Comparison of ENCODE assay signal across 1 cellular context in the genomic region with DNA sequence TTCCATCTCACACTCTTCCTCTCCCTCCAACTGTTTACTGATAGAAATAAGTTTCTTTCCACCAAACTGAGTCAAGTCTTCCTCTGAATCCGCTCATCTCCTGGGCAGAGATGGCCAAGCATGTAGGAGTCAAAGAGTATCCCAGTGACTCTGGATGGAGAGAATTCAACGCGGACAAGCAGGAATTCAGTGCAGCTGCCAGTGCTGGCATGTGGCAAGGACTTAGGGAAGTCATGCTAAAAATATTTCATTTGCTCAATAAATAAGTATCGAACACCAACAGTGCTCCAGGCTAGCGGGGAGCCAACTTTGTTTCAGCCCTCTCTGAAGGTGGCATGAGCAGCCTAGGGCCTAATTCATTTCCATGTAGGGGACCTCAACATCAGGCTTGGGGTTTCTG.
TF ChIP-seq lines count a peak whose summit lies in the region.

No MANE protein-coding gene starts in this region.

TF ChIP-seq in GM23338, 12 proteins besides CTCF, POLR2A, EP300 and RAD21 (continued from another document):
- TF ChIP-seq, protein P1, sequence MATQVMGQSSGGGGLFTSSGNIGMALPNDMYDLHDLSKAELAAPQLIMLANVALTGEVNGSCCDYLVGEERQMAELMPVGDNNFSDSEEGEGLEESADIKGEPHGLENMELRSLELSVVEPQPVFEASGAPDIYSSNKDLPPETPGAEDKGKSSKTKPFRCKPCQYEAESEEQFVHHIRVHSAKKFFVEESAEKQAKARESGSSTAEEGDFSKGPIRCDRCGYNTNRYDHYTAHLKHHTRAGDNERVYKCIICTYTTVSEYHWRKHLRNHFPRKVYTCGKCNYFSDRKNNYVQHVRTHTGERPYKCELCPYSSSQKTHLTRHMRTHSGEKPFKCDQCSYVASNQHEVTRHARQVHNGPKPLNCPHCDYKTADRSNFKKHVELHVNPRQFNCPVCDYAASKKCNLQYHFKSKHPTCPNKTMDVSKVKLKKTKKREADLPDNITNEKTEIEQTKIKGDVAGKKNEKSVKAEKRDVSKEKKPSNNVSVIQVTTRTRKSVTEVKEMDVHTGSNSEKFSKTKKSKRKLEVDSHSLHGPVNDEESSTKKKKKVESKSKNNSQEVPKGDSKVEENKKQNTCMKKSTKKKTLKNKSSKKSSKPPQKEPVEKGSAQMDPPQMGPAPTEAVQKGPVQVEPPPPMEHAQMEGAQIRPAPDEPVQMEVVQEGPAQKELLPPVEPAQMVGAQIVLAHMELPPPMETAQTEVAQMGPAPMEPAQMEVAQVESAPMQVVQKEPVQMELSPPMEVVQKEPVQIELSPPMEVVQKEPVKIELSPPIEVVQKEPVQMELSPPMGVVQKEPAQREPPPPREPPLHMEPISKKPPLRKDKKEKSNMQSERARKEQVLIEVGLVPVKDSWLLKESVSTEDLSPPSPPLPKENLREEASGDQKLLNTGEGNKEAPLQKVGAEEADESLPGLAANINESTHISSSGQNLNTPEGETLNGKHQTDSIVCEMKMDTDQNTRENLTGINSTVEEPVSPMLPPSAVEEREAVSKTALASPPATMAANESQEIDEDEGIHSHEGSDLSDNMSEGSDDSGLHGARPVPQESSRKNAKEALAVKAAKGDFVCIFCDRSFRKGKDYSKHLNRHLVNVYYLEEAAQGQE (IDR thresholded peaks at IDR 0.05; ENCODE audit: unreplicated experiment), result no peak
- TF ChIP-seq, protein P2, sequence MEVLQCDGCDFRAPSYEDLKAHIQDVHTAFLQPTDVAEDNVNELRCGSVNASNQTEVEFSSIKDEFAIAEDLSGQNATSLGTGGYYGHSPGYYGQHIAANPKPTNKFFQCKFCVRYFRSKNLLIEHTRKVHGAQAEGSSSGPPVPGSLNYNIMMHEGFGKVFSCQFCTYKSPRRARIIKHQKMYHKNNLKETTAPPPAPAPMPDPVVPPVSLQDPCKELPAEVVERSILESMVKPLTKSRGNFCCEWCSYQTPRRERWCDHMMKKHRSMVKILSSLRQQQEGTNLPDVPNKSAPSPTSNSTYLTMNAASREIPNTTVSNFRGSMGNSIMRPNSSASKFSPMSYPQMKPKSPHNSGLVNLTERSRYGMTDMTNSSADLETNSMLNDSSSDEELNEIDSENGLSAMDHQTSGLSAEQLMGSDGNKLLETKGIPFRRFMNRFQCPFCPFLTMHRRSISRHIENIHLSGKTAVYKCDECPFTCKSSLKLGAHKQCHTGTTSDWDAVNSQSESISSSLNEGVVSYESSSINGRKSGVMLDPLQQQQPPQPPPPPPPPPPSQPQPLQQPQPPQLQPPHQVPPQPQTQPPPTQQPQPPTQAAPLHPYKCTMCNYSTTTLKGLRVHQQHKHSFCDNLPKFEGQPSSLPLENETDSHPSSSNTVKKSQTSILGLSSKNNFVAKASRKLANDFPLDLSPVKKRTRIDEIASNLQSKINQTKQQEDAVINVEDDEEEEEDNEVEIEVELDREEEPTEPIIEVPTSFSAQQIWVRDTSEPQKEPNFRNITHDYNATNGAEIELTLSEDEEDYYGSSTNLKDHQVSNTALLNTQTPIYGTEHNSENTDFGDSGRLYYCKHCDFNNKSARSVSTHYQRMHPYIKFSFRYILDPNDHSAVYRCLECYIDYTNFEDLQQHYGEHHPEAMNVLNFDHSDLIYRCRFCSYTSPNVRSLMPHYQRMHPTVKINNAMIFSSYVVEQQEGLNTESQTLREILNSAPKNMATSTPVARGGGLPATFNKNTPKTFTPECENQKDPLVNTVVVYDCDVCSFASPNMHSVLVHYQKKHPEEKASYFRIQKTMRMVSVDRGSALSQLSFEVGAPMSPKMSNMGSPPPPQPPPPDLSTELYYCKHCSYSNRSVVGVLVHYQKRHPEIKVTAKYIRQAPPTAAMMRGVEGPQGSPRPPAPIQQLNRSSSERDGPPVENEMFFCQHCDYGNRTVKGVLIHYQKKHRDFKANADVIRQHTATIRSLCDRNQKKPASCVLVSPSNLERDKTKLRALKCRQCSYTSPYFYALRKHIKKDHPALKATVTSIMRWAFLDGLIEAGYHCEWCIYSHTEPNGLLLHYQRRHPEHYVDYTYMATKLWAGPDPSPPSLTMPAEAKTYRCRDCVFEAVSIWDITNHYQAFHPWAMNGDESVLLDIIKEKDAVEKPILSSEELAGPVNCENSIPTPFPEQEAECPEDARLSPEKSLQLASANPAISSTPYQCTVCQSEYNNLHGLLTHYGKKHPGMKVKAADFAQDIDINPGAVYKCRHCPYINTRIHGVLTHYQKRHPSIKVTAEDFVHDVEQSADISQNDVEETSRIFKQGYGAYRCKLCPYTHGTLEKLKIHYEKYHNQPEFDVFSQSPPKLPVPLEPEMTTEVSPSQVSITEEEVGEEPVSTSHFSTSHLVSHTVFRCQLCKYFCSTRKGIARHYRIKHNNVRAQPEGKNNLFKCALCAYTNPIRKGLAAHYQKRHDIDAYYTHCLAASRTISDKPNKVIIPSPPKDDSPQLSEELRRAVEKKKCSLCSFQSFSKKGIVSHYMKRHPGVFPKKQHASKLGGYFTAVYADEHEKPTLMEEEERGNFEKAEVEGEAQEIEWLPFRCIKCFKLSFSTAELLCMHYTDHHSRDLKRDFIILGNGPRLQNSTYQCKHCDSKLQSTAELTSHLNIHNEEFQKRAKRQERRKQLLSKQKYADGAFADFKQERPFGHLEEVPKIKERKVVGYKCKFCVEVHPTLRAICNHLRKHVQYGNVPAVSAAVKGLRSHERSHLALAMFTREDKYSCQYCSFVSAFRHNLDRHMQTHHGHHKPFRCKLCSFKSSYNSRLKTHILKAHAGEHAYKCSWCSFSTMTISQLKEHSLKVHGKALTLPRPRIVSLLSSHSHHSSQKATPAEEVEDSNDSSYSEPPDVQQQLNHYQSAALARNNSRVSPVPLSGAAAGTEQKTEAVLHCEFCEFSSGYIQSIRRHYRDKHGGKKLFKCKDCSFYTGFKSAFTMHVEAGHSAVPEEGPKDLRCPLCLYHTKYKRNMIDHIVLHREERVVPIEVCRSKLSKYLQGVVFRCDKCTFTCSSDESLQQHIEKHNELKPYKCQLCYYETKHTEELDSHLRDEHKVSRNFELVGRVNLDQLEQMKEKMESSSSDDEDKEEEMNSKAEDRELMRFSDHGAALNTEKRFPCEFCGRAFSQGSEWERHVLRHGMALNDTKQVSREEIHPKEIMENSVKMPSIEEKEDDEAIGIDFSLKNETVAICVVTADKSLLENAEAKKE (CRISPR knock-in tag; IDR thresholded peaks at IDR 0.05), result no peak
TF ChIP-seq in GM23338: peak in this region for 0.
